ENCODE assay signal across 7 cellular contexts in the genomic region with DNA sequence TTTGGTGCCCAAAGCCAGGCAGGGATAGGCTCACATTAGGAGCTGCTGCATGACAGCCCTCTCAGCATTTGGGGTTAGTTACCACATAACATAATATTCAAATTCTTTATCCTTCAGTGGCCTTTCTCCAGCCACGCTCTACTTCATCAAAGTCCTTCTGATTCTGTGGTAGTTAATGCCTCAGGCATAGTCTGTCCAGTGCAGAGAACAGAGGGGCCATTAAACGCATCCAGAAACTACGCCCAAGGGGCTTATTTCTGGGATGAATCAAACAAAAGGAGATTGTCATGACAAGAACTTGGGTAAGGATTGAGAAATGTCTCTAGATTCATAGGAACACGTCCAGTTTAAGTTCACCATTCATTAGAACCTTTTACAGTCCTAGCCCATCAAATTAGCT.
"Had no signal": no experiment of that assay in that cellular context is flagged by ENCODE, and none has a peak within 500 bp of the region (broad histone marks: within the 10 kb centered on the region; RNA-seq: fewer than 3 reads in every experiment).

No MANE protein-coding gene starts in this region.

- H3K36me3 Mint-ChIP-seq: IgD-negative memory B cell had no signal

- H3K27ac ChIP-seq: HL-60 had no signal

- H3K27ac Mint-ChIP-seq: GM23338, H9, IgD-negative memory B cell had no signal

- H3K9me3 Mint-ChIP-seq: GM23338, H9, IgD-negative memory B cell had no signal

- ATAC-seq: GM23338, HepG2 had no signal

- DNase-seq: H9, HCEC 1CT, KBM-7 had no signal

- H3K4me3 ChIP-seq: GM23338 had no signal

- H2AFZ ChIP-seq: GM23338 had no signal

- H3K4me3 Mint-ChIP-seq: GM23338, H9, IgD-negative memory B cell had no signal

- H3K4me2 ChIP-seq: GM23338 had no signal

- H3K4me1 Mint-ChIP-seq: GM23338, H9, IgD-negative memory B cell had no signal
